In the genomic region with DNA sequence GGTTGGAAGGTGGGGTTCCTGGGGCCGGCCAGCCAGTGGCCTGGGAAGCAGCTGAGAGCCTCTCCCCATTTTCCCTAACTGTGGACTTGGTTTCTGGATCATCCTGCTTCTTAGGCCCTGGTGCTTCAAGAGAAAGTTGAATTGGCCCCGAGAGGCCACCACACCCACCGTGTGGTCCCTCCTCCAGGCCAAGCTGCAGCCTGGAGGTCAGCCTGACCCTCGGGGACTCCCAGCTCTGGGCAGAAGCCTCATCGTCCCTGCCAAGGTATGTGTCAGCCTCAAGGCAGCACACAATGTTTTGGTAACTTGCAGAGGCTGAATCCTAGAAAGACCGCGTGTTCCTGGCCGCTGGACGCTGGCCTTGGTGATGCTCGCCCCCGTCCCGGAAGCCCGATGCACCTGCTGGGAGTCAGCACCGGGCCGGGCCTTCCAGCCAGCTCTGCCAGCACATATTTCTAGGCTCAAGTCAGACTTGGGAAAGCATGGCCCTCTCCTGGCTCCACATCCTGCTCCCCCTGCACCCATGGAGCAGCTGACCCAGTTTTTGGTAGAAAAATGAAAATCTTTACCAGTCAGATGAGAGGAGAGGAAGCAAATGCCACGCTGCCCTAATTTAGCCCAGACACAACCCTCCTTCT, we compare ENCODE assay signal across 2 cellular contexts.
TF ChIP-seq lines count a peak whose summit lies in the region.

No MANE protein-coding gene starts in this region.

TF ChIP-seq in K562, 482 proteins besides CTCF, POLR2A, EP300 and RAD21 (continued from another document):
- TF ChIP-seq, protein P1, sequence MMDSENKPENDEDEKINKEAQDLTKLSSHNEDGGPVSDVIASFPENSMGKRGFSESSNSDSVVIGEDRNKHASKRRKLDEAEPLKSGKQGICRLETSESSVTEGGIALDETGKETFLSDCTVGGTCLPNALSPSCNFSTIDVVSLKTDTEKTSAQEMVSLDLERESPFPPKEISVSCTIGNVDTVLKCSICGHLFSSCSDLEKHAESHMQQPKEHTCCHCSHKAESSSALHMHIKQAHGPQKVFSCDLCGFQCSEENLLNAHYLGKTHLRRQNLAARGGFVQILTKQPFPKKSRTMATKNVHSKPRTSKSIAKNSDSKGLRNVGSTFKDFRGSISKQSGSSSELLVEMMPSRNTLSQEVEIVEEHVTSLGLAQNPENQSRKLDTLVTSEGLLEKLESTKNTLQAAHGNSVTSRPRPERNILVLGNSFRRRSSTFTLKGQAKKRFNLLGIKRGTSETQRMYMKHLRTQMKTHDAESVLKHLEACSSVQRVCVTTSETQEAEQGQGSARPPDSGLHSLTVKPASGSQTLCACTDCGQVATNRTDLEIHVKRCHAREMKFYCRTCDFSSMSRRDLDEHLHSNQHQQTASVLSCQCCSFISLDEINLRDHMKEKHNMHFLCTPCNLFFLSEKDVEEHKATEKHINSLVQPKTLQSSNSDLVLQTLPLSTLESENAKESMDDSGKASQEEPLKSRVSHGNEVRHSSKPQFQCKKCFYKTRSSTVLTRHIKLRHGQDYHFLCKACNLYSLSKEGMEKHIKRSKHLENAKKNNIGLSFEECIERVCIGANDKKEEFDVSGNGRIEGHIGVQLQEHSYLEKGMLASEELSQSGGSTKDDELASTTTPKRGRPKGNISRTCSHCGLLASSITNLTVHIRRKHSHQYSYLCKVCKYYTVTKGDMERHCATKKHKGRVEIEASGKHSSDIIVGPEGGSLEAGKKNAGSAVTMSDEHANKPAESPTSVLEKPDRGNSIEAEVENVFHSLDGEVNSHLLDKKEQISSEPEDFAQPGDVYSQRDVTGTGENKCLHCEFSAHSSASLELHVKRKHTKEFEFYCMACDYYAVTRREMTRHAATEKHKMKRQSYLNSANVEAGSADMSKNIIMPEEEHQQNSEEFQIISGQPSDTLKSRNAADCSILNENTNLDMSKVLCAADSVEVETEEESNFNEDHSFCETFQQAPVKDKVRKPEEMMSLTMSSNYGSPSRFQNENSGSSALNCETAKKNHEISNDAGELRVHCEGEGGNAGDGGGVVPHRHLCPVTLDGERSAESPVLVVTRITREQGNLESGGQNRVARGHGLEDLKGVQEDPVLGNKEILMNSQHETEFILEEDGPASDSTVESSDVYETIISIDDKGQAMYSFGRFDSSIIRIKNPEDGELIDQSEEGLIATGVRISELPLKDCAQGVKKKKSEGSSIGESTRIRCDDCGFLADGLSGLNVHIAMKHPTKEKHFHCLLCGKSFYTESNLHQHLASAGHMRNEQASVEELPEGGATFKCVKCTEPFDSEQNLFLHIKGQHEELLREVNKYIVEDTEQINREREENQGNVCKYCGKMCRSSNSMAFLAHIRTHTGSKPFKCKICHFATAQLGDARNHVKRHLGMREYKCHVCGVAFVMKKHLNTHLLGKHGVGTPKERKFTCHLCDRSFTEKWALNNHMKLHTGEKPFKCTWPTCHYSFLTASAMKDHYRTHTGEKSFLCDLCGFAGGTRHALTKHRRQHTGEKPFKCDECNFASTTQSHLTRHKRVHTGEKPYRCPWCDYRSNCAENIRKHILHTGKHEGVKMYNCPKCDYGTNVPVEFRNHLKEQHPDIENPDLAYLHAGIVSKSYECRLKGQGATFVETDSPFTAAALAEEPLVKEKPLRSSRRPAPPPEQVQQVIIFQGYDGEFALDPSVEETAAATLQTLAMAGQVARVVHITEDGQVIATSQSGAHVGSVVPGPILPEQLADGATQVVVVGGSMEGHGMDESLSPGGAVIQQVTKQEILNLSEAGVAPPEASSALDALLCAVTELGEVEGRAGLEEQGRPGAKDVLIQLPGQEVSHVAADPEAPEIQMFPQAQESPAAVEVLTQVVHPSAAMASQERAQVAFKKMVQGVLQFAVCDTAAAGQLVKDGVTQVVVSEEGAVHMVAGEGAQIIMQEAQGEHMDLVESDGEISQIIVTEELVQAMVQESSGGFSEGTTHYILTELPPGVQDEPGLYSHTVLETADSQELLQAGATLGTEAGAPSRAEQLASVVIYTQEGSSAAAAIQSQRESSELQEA (IDR thresholded peaks at IDR 0.05; ENCODE audit: low read depth): peak; percentile 65
TF ChIP-seq in K562: peak in this region for 1.

TF ChIP-seq in HepG2, 621 proteins besides CTCF, POLR2A, EP300 and RAD21 (continued from another document and continues in another):
- TF ChIP-seq, protein P2, sequence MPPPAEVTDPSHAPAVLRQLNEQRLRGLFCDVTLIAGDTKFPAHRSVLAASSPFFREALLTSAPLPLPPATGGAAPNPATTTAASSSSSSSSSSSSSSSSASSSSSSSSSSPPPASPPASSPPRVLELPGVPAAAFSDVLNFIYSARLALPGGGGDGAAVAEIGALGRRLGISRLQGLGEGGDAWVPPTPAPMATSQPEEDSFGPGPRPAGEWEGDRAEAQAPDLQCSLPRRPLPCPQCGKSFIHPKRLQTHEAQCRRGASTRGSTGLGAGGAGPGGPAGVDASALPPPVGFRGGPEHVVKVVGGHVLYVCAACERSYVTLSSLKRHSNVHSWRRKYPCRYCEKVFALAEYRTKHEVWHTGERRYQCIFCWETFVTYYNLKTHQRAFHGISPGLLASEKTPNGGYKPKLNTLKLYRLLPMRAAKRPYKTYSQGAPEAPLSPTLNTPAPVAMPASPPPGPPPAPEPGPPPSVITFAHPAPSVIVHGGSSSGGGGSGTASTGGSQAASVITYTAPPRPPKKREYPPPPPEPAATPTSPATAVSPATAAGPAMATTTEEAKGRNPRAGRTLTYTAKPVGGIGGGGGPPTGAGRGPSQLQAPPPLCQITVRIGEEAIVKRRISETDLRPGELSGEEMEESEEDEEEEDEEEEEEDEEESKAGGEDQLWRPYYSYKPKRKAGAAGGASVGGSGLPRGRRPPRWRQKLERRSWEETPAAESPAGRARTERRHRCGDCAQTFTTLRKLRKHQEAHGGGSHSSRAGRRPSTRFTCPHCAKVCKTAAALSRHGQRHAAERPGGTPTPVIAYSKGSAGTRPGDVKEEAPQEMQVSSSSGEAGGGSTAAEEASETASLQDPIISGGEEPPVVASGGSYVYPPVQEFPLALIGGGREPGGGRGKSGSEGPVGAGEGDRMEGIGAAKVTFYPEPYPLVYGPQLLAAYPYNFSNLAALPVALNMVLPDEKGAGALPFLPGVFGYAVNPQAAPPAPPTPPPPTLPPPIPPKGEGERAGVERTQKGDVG (CRISPR knock-in tag; IDR thresholded peaks at IDR 0.05; ENCODE audit: borderline replicate concordance): no peak
- TF ChIP-seq ZNF619 (CRISPR knock-in tag; IDR thresholded peaks at IDR 0.05) (no peak), FOXP1 (IDR thresholded peaks at IDR 0.05) (no peak), FOXP1 (CRISPR knock-in tag; IDR thresholded peaks at IDR 0.05) (no peak), REL (CRISPR knock-in tag; conservative IDR thresholded peaks at IDR 0.05) (no peak), ZNF839 (CRISPR knock-in tag; IDR thresholded peaks at IDR 0.05; ENCODE audit: borderline replicate concordance) (no peak), ERF (CRISPR knock-in tag; IDR thresholded peaks at IDR 0.05) (0 out of 2 replicates have a peak, but pooled peaks have one; percentile 33), POLR2AphosphoS5 (IDR thresholded peaks at IDR 0.05; ENCODE audit: low read depth, low read length) (no peak), ZNF138 (CRISPR knock-in tag; IDR thresholded peaks at IDR 0.05; ENCODE audit: low read depth) (no peak), ONECUT2 (CRISPR knock-in tag; IDR thresholded peaks at IDR 0.05) (0 out of 2 replicates have a peak, but pooled peaks have one; percentile 24), ZNF329 (CRISPR knock-in tag; IDR thresholded peaks at IDR 0.05; ENCODE audit: low read depth) (no peak), SOX6 (IDR thresholded peaks at IDR 0.05) (no peak), SOX6 (CRISPR knock-in tag; IDR thresholded peaks at IDR 0.05) (0 out of 2 replicates have a peak, but pooled peaks have one; percentile 40), ZNF878 (CRISPR knock-in tag; IDR thresholded peaks at IDR 0.05) (no peak), FOXK2 (IDR thresholded peaks at IDR 0.05) (no peak), RFX3 (CRISPR knock-in tag; IDR thresholded peaks at IDR 0.05) (no peak), TBP (CRISPR knock-in tag; IDR thresholded peaks at IDR 0.05) (no peak), IRX3 (CRISPR knock-in tag; IDR thresholded peaks at IDR 0.05; ENCODE audit: borderline replicate concordance, low read depth) (no peak), DR1 (CRISPR knock-in tag; IDR thresholded peaks at IDR 0.05) (no peak), PAX8 (CRISPR knock-in tag; IDR thresholded peaks at IDR 0.05; ENCODE audit: borderline replicate concordance) (no peak), FOXK1 (CRISPR knock-in tag; IDR thresholded peaks at IDR 0.05; ENCODE audit: borderline replicate concordance, low read depth) (no peak), RBM22 (optimal IDR thresholded peaks at IDR 0.05; ENCODE audit: low read length) (peak; percentile 79), U2AF2 (IDR thresholded peaks at IDR 0.05; ENCODE audit: low read depth, low read length) (no peak), ZNF605 (CRISPR knock-in tag; IDR thresholded peaks at IDR 0.05) (0 out of 2 replicates have a peak, but pooled peaks have one; percentile 37), FOXA3 (CRISPR knock-in tag; IDR thresholded peaks at IDR 0.05) (no peak), SMARCC2 (IDR thresholded peaks at IDR 0.05) (no peak), HOXA9 (CRISPR knock-in tag; IDR thresholded peaks at IDR 0.05; ENCODE audit: borderline replicate concordance) (no peak), ZNF589 (CRISPR knock-in tag; conservative IDR thresholded peaks at IDR 0.05) (no peak), ZNF775 (CRISPR knock-in tag; IDR thresholded peaks at IDR 0.05; ENCODE audit: borderline replicate concordance) (no peak), FOXM1 (CRISPR knock-in tag; IDR thresholded peaks at IDR 0.05) (no peak), KAT2B (IDR thresholded peaks at IDR 0.05; ENCODE audit: borderline replicate concordance, low read depth, low read length) (no peak), ZNF891 (CRISPR knock-in tag; IDR thresholded peaks at IDR 0.05) (peak; percentile 66), ZNF335 (CRISPR knock-in tag; IDR thresholded peaks at IDR 0.05) (no peak), SMAD3 (CRISPR knock-in tag; IDR thresholded peaks at IDR 0.05) (no peak), ZNF496 (CRISPR knock-in tag; IDR thresholded peaks at IDR 0.05; ENCODE audit: insufficient replicate concordance) (no peak), ZNF350 (CRISPR knock-in tag; IDR thresholded peaks at IDR 0.05; ENCODE audit: borderline replicate concordance, low read depth) (no peak), ZNF230 (CRISPR knock-in tag; IDR thresholded peaks at IDR 0.05) (no peak), ZNF737 (CRISPR knock-in tag; IDR thresholded peaks at IDR 0.05; ENCODE audit: borderline replicate concordance) (0 out of 2 replicates have a peak, but pooled peaks have one; percentile 28)
- TF ChIP-seq, protein P3, sequence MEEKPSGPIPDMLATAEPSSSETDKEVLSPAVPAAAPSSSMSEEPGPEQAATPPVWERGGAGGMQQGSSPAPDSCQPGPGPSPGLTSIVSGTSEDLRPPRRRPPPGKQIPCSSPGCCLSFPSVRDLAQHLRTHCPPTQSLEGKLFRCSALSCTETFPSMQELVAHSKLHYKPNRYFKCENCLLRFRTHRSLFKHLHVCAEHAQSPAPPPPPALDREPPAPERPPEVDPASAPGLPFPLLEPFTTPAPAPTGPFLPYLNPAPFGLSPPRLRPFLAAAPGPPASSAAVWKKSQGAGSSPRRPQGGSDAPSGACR (CRISPR knock-in tag; IDR thresholded peaks at IDR 0.05): no peak
- TF ChIP-seq, protein P4, sequence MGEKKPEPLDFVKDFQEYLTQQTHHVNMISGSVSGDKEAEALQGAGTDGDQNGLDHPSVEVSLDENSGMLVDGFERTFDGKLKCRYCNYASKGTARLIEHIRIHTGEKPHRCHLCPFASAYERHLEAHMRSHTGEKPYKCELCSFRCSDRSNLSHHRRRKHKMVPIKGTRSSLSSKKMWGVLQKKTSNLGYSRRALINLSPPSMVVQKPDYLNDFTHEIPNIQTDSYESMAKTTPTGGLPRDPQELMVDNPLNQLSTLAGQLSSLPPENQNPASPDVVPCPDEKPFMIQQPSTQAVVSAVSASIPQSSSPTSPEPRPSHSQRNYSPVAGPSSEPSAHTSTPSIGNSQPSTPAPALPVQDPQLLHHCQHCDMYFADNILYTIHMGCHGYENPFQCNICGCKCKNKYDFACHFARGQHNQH (CRISPR knock-in tag; IDR thresholded peaks at IDR 0.05): no peak
- TF ChIP-seq, protein P5, sequence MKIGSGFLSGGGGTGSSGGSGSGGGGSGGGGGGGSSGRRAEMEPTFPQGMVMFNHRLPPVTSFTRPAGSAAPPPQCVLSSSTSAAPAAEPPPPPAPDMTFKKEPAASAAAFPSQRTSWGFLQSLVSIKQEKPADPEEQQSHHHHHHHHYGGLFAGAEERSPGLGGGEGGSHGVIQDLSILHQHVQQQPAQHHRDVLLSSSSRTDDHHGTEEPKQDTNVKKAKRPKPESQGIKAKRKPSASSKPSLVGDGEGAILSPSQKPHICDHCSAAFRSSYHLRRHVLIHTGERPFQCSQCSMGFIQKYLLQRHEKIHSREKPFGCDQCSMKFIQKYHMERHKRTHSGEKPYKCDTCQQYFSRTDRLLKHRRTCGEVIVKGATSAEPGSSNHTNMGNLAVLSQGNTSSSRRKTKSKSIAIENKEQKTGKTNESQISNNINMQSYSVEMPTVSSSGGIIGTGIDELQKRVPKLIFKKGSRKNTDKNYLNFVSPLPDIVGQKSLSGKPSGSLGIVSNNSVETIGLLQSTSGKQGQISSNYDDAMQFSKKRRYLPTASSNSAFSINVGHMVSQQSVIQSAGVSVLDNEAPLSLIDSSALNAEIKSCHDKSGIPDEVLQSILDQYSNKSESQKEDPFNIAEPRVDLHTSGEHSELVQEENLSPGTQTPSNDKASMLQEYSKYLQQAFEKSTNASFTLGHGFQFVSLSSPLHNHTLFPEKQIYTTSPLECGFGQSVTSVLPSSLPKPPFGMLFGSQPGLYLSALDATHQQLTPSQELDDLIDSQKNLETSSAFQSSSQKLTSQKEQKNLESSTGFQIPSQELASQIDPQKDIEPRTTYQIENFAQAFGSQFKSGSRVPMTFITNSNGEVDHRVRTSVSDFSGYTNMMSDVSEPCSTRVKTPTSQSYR (CRISPR knock-in tag; IDR thresholded peaks at IDR 0.05; ENCODE audit: borderline replicate concordance): no peak
- TF ChIP-seq, protein P6, sequence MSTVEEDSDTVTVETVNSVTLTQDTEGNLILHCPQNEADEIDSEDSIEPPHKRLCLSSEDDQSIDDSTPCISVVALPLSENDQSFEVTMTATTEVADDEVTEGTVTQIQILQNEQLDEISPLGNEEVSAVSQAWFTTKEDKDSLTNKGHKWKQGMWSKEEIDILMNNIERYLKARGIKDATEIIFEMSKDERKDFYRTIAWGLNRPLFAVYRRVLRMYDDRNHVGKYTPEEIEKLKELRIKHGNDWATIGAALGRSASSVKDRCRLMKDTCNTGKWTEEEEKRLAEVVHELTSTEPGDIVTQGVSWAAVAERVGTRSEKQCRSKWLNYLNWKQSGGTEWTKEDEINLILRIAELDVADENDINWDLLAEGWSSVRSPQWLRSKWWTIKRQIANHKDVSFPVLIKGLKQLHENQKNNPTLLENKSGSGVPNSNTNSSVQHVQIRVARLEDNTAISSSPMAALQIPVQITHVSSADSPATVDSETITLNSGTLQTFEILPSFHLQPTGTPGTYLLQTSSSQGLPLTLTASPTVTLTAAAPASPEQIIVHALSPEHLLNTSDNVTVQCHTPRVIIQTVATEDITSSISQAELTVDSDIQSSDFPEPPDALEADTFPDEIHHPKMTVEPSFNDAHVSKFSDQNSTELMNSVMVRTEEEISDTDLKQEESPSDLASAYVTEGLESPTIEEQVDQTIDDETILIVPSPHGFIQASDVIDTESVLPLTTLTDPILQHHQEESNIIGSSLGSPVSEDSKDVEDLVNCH (CRISPR knock-in tag; IDR thresholded peaks at IDR 0.05): no peak
- TF ChIP-seq, protein P7, sequence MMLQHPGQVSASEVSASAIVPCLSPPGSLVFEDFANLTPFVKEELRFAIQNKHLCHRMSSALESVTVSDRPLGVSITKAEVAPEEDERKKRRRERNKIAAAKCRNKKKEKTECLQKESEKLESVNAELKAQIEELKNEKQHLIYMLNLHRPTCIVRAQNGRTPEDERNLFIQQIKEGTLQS (CRISPR knock-in tag; IDR thresholded peaks at IDR 0.05): no peak
